ENCODE assay signal across 18 cellular contexts in the genomic region with DNA sequence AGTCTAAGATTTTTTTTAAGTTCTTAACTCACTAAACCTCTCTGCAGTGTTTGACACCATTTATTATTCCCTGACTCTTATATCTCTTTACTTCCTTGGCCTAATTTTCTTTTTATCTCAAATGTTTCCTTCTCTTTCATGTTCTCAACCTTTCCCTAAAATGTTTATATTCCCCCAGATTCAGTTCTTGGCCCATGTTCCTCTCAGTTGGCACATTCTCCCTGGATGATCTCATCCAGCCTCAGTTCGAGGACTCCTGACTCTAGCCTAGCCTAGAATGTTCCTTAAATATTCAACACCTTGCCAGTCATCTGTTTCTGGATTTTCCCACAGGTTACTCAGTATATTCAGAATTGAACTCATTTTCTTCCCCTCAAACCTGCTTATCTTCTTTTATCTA.
"Had no signal": no experiment of that assay in that cellular context is flagged by ENCODE, and none has a peak within 500 bp of the region (broad histone marks: within the 10 kb centered on the region; RNA-seq: fewer than 3 reads in every experiment).

No MANE protein-coding gene starts in this region.

- H3K9me3 ChIP-seq: heart left ventricle, left ventricle myocardium inferior, psoas muscle, upper lobe of left lung had no signal

- H3K27me3 ChIP-seq: heart left ventricle, upper lobe of left lung had no signal

- H3K4me3 Mint-ChIP-seq: activated naive CD4-positive, alpha-beta T cell treated with anti-CD3 and anti-CD28 coated beads for 36 hours; activated T-helper 17 cell treated with anti-CD3 and anti-CD28 coated beads, Interleukin-2, amount 50 U/mL, for 72 hours; brain; central memory CD8-positive, alpha-beta T cell; dendritic cell treated with granulocyte-macrophage colony-stimulating factor and Interleukin-4, amounts not matched to agents 40 ng/mL and 50 ng/mL, for 4 days; effector memory CD8-positive, alpha-beta T cell; nephron progenitor cell; T-helper 1 cell treated with Interleukin-12 subunit alpha and Interleukin-12 subunit beta and Interleukin-4 antibody, amounts not matched to agents 30 μg/mL and 1 μg/mL, for 36 hours had no signal

- H3K4me1 Mint-ChIP-seq: activated T-helper 17 cell treated with anti-CD3 and anti-CD28 coated beads, Interleukin-2, amount 50 U/mL, for 72 hours had no signal

- H3K4me3 ChIP-seq: heart left ventricle, left ventricle myocardium inferior, psoas muscle, upper lobe of left lung had no signal

- H3K9me3 Mint-ChIP-seq: activated naive CD4-positive, alpha-beta T cell treated with anti-CD3 and anti-CD28 coated beads for 36 hours; activated T-helper 17 cell treated with anti-CD3 and anti-CD28 coated beads, Interleukin-2, amount 50 U/mL, for 72 hours; brain; central memory CD8-positive, alpha-beta T cell; dendritic cell treated with granulocyte-macrophage colony-stimulating factor and Interleukin-4, amounts not matched to agents 40 ng/mL and 50 ng/mL, for 4 days; effector memory CD8-positive, alpha-beta T cell; nephron progenitor cell; T-helper 1 cell treated with Interleukin-12 subunit alpha and Interleukin-12 subunit beta and Interleukin-4 antibody, amounts not matched to agents 30 μg/mL and 1 μg/mL, for 36 hours had no signal

- H3K36me3 Mint-ChIP-seq: brain had no signal

- H3K27me3 Mint-ChIP-seq: brain; dendritic cell treated with granulocyte-macrophage colony-stimulating factor and Interleukin-4, amounts not matched to agents 40 ng/mL and 50 ng/mL, for 4 days had no signal

- ATAC-seq: activated T-helper 17 cell treated with anti-CD3 and anti-CD28 coated beads, Interleukin-2, amount 50 U/mL, for 72 hours; effector memory CD8-positive, alpha-beta T cell; heart left ventricle; psoas muscle; sciatic nerve; stimulated activated naive CD8-positive, alpha-beta T cell treated with anti-CD3 and anti-CD28 coated beads, Interleukin-15, Interleukin-2, amounts not matched to agents 100 U/mL and 50 U/mL, for 24 hours had no signal

- DNase-seq: activated CD4-positive, alpha-beta T cell treated with anti-CD3 and anti-CD28 coated beads for 4 hours; activated naive CD4-positive, alpha-beta T cell treated with anti-CD3 and anti-CD28 coated beads for 36 hours; effector memory CD8-positive, alpha-beta T cell; heart left ventricle; islet precursor cell; left ventricle myocardium inferior; mesenchymal stem cell; nephron progenitor cell; psoas muscle; stimulated activated CD4-positive, alpha-beta T cell treated with anti-CD3 and anti-CD28 coated beads, Interleukin-2, amount 100 ng/mL, for 48 hours; stimulated activated naive CD8-positive, alpha-beta T cell treated with anti-CD3 and anti-CD28 coated beads, Interleukin-15, Interleukin-2, amounts not matched to agents 100 U/mL and 50 U/mL, for 24 hours; upper lobe of left lung had no signal

- H3K4me1 ChIP-seq: heart left ventricle, left ventricle myocardium inferior, psoas muscle, upper lobe of left lung had no signal

- H3K27ac Mint-ChIP-seq: activated naive CD4-positive, alpha-beta T cell treated with anti-CD3 and anti-CD28 coated beads for 36 hours; activated T-helper 17 cell treated with anti-CD3 and anti-CD28 coated beads, Interleukin-2, amount 50 U/mL, for 72 hours; brain; dendritic cell treated with granulocyte-macrophage colony-stimulating factor and Interleukin-4, amounts not matched to agents 40 ng/mL and 50 ng/mL, for 4 days; effector memory CD8-positive, alpha-beta T cell; nephron progenitor cell; T-helper 1 cell treated with Interleukin-12 subunit alpha and Interleukin-12 subunit beta and Interleukin-4 antibody, amounts not matched to agents 30 μg/mL and 1 μg/mL, for 36 hours had no signal

- H3K36me3 ChIP-seq: heart left ventricle, left ventricle myocardium inferior, upper lobe of left lung had no signal

- H3K27ac ChIP-seq: heart left ventricle, left ventricle myocardium inferior, psoas muscle, upper lobe of left lung had no signal
